20 cellular contexts compared by ENCODE assay signal in the genomic region with DNA sequence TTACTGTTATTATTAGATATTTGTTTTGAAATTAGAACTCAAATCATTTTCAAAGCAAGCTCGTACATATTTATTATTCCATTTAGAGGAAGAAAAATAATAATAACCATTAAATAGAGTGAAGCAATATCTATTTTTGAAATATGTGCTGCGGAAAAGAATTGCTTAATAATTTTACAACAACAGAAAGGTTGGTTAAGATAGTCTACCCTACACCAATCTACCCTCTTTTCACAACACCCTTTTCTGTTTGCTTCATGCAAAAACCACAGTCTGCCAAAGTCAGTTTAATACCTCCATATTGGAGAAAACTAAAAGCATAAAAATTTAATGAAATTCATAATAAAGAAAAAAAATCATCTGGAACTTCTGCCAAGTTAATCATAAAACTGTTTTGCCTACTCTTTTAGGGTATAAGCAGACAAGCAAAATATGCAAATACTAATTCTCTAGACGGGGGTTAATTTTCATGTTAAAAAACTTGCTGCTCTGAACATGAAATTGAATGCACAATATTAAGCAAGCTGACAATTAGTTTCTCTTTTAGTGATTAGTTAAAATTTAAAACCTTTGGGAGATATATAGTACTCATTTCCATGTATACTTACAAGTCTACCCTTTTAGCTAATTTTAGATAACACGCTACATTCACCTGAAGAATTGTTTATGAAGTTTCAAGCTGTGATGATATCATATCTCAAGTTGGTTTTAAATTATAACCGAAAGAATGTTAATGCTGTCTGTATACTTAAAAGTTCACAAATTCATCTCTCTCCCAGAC.
"Had no signal": no experiment of that assay in that cellular context is flagged by ENCODE, and none has a peak within 500 bp of the region (broad histone marks: within the 10 kb centered on the region; RNA-seq: fewer than 3 reads in every experiment).

No MANE protein-coding gene starts in this region.

- DNase-seq: activated CD4-positive, alpha-beta T cell treated with anti-CD3 and anti-CD28 coated beads, Interleukin-2, amount 10 ng/mL, durations not matched to agents 24 days and 14 days; activated CD4-positive, CD25-positive, alpha-beta regulatory T cell; activated CD8-positive, alpha-beta memory T cell treated with anti-CD3 and anti-CD28 coated beads, Interleukin-2, amount 50 U/mL, for 48 hours; activated gamma-delta T cell treated with Interleukin-2 at 50 U/mL for 16 hours; activated T-cell treated with anti-CD3 and anti-CD28 coated beads, Interleukin-2, amount 50 U/mL, for 72 hours; brain microvascular endothelial cell; effector CD4-positive, alpha-beta T cell; foreskin fibroblast; hypothalamus; kidney; left lung; mammary epithelial cell; naive B cell; ovary; right lobe of liver; stomach had no signal

- H3K9me3 ChIP-seq: left lung, ovary, right lobe of liver, stomach, thoracic aorta had no signal

- H3K27ac ChIP-seq: brain microvascular endothelial cell, coronary artery, left lung, neural progenitor cell, ovary, right lobe of liver, stomach, thoracic aorta had no signal

- H3K4me1 ChIP-seq: left lung, right lobe of liver, stomach had no signal

- H3K27me3 ChIP-seq: brain microvascular endothelial cell, left lung, neural progenitor cell, ovary, right lobe of liver, stomach had no signal

- H3K9ac ChIP-seq: neural progenitor cell had no signal

- H3K4me3 ChIP-seq: coronary artery, left lung, neural progenitor cell, ovary, right lobe of liver, smooth muscle cell, stomach, thoracic aorta had no signal

- H2AFZ ChIP-seq: neural progenitor cell had no signal

- H3K4me2 ChIP-seq: neural progenitor cell, smooth muscle cell had no signal

- ATAC-seq: activated T-cell treated with anti-CD3 and anti-CD28 coated beads, Interleukin-2, amount 50 U/mL, for 72 hours; left lung; right lobe of liver had no signal

- H3K36me3 ChIP-seq: brain microvascular endothelial cell, left lung, neural progenitor cell, ovary, right lobe of liver, thoracic aorta had no signal
